9 cellular contexts compared by ENCODE assay signal in genomic region chr7:86629-87028, GRCh38.
"Had no signal": no experiment of that assay in that cellular context is flagged by ENCODE, and none has a peak within 500 bp of the region (broad histone marks: within the 10 kb centered on the region; RNA-seq: fewer than 3 reads in every experiment).

No MANE protein-coding gene starts in this region.

- H3K27me3 ChIP-seq: gastrocnemius medialis, tibial artery, uterus had no signal

- H3K4me3 ChIP-seq: gastrocnemius medialis, skin epidermis, tibial artery, uterus had no signal

- H3K27ac ChIP-seq: gastrocnemius medialis, skin epidermis, tibial artery, uterus had no signal

- DNase-seq: activated CD4-positive, alpha-beta memory T cell treated with anti-CD3 and anti-CD28 coated beads, Interleukin-2, amount 10 ng/mL, durations not matched to agents 7 days and 5 days; activated CD4-positive, alpha-beta T cell treated with anti-CD3 and anti-CD28 coated beads for 1 hour; effector CD4-positive, alpha-beta T cell; gastrocnemius medialis; kidney; stimulated activated CD4-positive, alpha-beta T cell treated with anti-CD3 and anti-CD28 coated beads, Interleukin-4, amount 100 ng/mL, for 4 hours; uterus had no signal

- ATAC-seq: gastrocnemius medialis had no signal

- H3K36me3 ChIP-seq: gastrocnemius medialis, tibial artery, uterus had no signal

- H3K9me3 ChIP-seq: gastrocnemius medialis, tibial artery, uterus had no signal
